9 cellular contexts compared by ENCODE assay signal in the genomic region with DNA sequence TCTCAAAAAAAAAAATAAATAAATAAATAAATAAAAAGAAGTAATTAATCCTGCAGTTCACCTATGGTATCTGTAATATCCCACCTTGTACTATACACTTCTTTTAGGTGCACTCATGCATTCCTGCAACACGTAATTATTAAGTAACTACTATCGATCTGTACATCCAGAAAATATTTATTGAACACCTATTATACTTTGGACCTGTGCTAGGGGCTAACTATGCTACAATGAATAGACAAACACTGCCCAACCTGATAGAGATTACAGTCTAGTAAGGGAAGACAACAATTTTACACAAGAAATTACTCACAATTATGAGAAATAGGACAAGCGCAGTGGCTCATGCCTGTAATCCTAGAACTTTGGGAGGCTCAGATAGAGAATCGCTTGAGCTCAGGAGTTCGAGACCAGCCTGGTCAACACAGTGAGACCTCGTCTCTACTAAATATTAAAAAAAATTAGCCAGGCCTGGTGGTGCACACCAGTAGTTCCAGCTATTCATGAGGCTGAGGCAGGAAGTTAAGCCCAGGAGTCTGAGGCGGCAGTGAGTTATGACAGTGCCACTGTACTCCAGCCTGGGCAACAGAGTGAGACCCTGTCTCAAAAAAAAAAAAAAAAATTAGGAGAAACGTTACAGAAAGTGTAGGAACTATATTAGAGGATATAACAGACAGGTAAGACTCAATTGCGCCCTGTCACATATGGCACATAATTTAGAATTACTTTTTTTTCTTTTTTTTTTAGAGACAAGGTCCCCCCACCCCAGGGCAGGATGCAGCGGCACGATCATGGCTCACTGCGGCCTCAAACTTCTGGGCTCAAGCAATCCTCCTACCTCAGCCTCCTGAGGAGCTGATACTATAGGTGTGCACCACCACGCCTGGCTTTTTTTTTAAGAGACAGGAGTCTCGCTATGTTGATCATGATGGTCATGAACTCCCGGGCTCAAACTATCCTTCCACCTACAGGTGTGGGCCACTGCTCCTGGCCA. TPM values are rescaled to one million over a fixed set of nuclear protein-coding genes. Genes with fewer than 3 reads are reported as not detected.
DNase-seq lines count a peak whose midpoint lies in the region; ATAC-seq and TF ChIP-seq lines count a peak whose summit lies in the region.
"Had no signal": no experiment of that assay in that cellular context is flagged by ENCODE, and none has a peak within 500 bp of the region (broad histone marks: within the 10 kb centered on the region; RNA-seq: fewer than 3 reads in every experiment).

No MANE protein-coding gene starts in this region.

- H3K4me3 Mint-ChIP-seq in HFFc6 (peak overlapping the region; percentile 90), brain (peak overlapping the region; percentile 89 to 95 (median 91))

- H3K9me3 Mint-ChIP-seq in HFFc6 (peaks cover 6% of the 10 kb centered on the region), brain (peaks cover 0 to 10% (median 3%) of the 10 kb centered on the region in 5 experiments)

- H3K27ac Mint-ChIP-seq in HFFc6 (peak overlapping the region; percentile 92; the same call in 1 of the 2 replicates), brain (peak overlapping the region; percentile 91 to 99 (median 96))

- H3K36me3 Mint-ChIP-seq in HFFc6 (ENCODE audit: low read depth) (peaks cover 12% of the 10 kb centered on the region), brain (peaks cover 19% of the 10 kb centered on the region)

- peaks cover 2% of the 10 kb centered on the region for H3K27me3 ChIP-seq in mononuclear cell (ENCODE audit: insufficient read depth, low read length)

- DNase-seq in HFFc6 (no peak), NCI-H1694 (lab: John Stamatoyannopoulos, UW) (no peak), A172 (ENCODE audit: low spot score) (no peak)

- H3K4me1 ChIP-seq in mononuclear cell (ENCODE audit: insufficient read depth, low read length): peaks cover 14% of the 10 kb centered on the region
- H3K4me1 ChIP-seq: prostate gland had no signal

- no peak for ATAC-seq in HG02973 (IDR thresholded peaks at IDR 0.05; ENCODE audit: unreplicated experiment)
- ATAC-seq in GM18520 (IDR thresholded peaks at IDR 0.05; ENCODE audit: unreplicated experiment): no peak

- H3K27me3 Mint-ChIP-seq in HFFc6 (ENCODE audit: insufficient read depth): peaks cover 7% of the 10 kb centered on the region
- H3K27me3 Mint-ChIP-seq in brain: peaks cover 18% of the 10 kb centered on the region

- peaks cover 14% of the 10 kb centered on the region for H3K4me1 Mint-ChIP-seq in HFFc6 (ENCODE audit: low read depth)
- H3K4me1 Mint-ChIP-seq in brain: peaks cover 47% of the 10 kb centered on the region

- no peak for TF ChIP-seq CTCF in 22Rv1 (IDR thresholded peaks at IDR 0.05)
- TF ChIP-seq CTCF in HFFc6 (IDR thresholded peaks at IDR 0.05): no peak
- no peak for TF ChIP-seq CTCF in brain (conservative IDR thresholded peaks at IDR 0.05)

- peak overlapping the region; percentile 82 for H3K27ac ChIP-seq in 22Rv1

- H3K4me3 ChIP-seq in mononuclear cell (ENCODE audit: low read length): peak overlapping the region; percentile 65

- no peaks in the 10 kb centered on the region for H3K9me3 ChIP-seq in mononuclear cell (ENCODE audit: low read depth, low read length)
- H3K9me3 ChIP-seq: prostate gland had no signal

RNA-seq across cellular contexts. Expression of gene NRDE2, which starts 1.2 kb away (rescaled TPM):
- 10 to 100 TPM in 3 of 6 experiments, 1 to 10 TPM in 3; 7.9 to 12.1 (median 9.8) TPM for total RNA-seq in HFFc6 (2021; fragmentation: NEBNext Ultra II Directional; extraction: Animal tissue kit (Norgen Biotek cat#: 25700))
- 11.8 TPM for polyA plus RNA-seq in brain (ENCODE audit: insufficient read depth, low read depth, low replicate concordance)
- total RNA-seq in mononuclear cell: 15.0 TPM
- total RNA-seq in A172 (2014; rRNA removed; shearing (Covaris generic)): 8.3 and 8.7 TPM in 2 replicates
